In genomic region chr12:117671734-117672133, GRCh38 we compare ENCODE assay signal across 8 cellular contexts.
A peak's percentile ranks its signal among the peaks of the same experiment; 100 is the strongest.
DNase-seq lines count a peak whose midpoint lies in the region; ATAC-seq and TF ChIP-seq lines count a peak whose summit lies in the region.

No MANE protein-coding gene starts in this region.

- no peak overlapping the region for H3K27ac ChIP-seq in left ventricle myocardium inferior (replicated peaks)

- peaks cover 69% of the 10 kb centered on the region for H3K27me3 ChIP-seq in left ventricle myocardium inferior (ENCODE audit: low read depth)

- DNase-seq in AG08395 (ENCODE audit: low spot score), result peak; percentile 35
- peak; percentile 6 for DNase-seq in NOMO-1 treated with DMSO at 0.1 percent for 48 hours (lab: John Stamatoyannopoulos, UW; ENCODE audit: unreplicated experiment)
- DNase-seq in left ventricle myocardium inferior, result peak; percentile 17
- DNase-seq in GOT3 (lab: John Stamatoyannopoulos, UW), result no peak
- no peak for DNase-seq in stimulated activated CD4-positive, alpha-beta T cell treated with anti-CD3 and anti-CD28 coated beads, Interleukin-4, amount 100 ng/mL, for 24 hours
- DNase-seq in NK-92 treated with Interleukin-12 subunit alpha and Interleukin-12 subunit beta, amount 100 ng/mL, for 24 hours (lab: John Stamatoyannopoulos, UW), result no peak

- no peaks in the 10 kb centered on the region for H3K4me1 ChIP-seq in left ventricle myocardium inferior

- H3K9me3 ChIP-seq in left ventricle myocardium inferior (replicated peaks), result no peaks in the 10 kb centered on the region

- intact Hi-C loops in left ventricle myocardium inferior (cut with micrococcal nuclease), result no loop called here

- TF ChIP-seq CTCF in GM12873 (IDR thresholded peaks at IDR 0.05; ENCODE audit: insufficient read depth, low read depth, low read length, missing control alignments), result peak; percentile 64
- peak; percentile 54 for TF ChIP-seq CTCF in left ventricle myocardium inferior (IDR thresholded peaks at IDR 0.05; ENCODE audit: borderline replicate concordance)

- H3K36me3 ChIP-seq in left ventricle myocardium inferior, result no peaks in the 10 kb centered on the region

- no peak for ATAC-seq in GM19395 (IDR thresholded peaks at IDR 0.05; ENCODE audit: unreplicated experiment)

- no peak overlapping the region for H3K4me3 ChIP-seq in left ventricle myocardium inferior

Comparison
In these comparisons a context has a peak if more than half of its experiments do, and no peak if none do; other contexts are left out.
1. DNase-seq: peak in AG08395 (single experiment), NOMO-1 treated with DMSO at 0.1 percent for 48 hours (single experiment) and left ventricle myocardium inferior (single experiment); none in GOT3 (single experiment), stimulated activated CD4-positive, alpha-beta T cell treated with anti-CD3 and anti-CD28 coated beads, Interleukin-4, amount 100 ng/mL, for 24 hours (single experiment) and NK-92 treated with Interleukin-12 subunit alpha and Interleukin-12 subunit beta, amount 100 ng/mL, for 24 hours (single experiment).